Comparison of ENCODE assay signal across 8 cellular contexts in the genomic region with DNA sequence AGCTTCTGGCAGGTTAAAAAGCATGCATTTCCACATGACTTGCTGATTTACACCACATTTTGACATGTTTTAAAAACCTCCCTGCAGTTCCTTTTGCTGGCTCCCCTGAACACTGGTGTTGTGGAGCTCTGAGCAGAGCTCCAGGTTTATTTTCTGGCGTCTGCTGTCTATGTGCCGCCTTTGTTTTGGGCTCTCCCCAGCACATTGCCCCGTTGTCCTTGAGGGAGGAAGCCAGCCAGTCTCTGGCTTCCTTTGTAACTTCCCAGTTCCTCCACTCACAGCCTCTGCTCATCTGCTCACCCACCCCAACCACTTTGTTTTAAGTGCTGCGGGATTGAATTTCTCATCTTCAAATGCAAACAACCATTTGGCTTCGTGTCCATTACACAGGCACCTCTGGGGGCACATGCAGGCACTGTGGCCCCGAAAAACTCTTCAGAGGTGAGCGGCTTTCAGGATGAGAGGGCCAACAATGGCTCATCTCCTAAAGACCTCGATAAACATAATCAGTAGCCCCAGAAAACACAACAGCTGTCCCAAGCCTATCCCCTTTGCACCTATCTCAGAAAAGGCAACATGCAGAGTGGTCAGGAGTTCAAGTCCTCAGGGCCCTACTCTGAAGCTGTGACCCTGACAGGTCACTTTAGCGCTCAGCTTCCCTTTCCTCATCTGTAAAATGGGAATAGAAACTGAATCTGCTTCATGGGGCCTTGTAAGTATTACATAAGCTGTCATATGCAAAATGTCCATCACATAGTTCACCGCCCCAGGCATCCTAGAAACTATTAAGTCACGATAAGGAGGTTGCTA. TPM values are rescaled to one million over a fixed set of nuclear protein-coding genes. Genes with fewer than 3 reads are reported as not detected.
A peak's percentile ranks its signal among the peaks of the same experiment; 100 is the strongest.
DNase-seq lines count a peak whose midpoint lies in the region; ATAC-seq and TF ChIP-seq lines count a peak whose summit lies in the region.

No MANE protein-coding gene starts in this region.

- POLR2A ChIA-PET in PC-9 (lab: Charles Lee; ENCODE audit: unreplicated experiment): no interaction called here

- H3K4me1 ChIP-seq in DND-41 (ENCODE audit: insufficient read depth, low read length) (peaks cover 55% of the 10 kb centered on the region), PC-9 (replicated peaks; ENCODE audit: insufficient read depth) (peaks cover 22% of the 10 kb centered on the region), thymus (ENCODE audit: control insufficient read depth, insufficient read depth, low read length) (peaks cover 18% of the 10 kb centered on the region)

- H3K4me3 Mint-ChIP-seq in dendritic cell treated with granulocyte-macrophage colony-stimulating factor and Interleukin-4, amounts not matched to agents 40 ng/mL and 50 ng/mL, for 4 days: peak overlapping the region; percentile 67

- H4K20me1 ChIP-seq in DND-41 (ENCODE audit: insufficient read depth, low read length) (peaks cover 26% of the 10 kb centered on the region; the same call in 1 of the 2 replicates), PC-9 (ENCODE audit: insufficient read depth) (peaks cover 23% of the 10 kb centered on the region)

- H3K27me3 Mint-ChIP-seq in dendritic cell treated with granulocyte-macrophage colony-stimulating factor and Interleukin-4, amounts not matched to agents 40 ng/mL and 50 ng/mL, for 4 days: peaks cover 2% of the 10 kb centered on the region

- peak overlapping the region; percentile 80 for H3K9ac ChIP-seq in DND-41 (ENCODE audit: low read depth, low read length)

- ATAC-seq in DND-41 (ENCODE audit: insufficient read depth, low read depth): no peak
- ATAC-seq in GM19438 (IDR thresholded peaks at IDR 0.05; ENCODE audit: low read depth, unreplicated experiment): peak; percentile 26
- ATAC-seq in HG03460 (IDR thresholded peaks at IDR 0.05; ENCODE audit: unreplicated experiment): peak; percentile 28

- no peaks in the 10 kb centered on the region for H3K9me3 Mint-ChIP-seq in dendritic cell treated with granulocyte-macrophage colony-stimulating factor and Interleukin-4, amounts not matched to agents 40 ng/mL and 50 ng/mL, for 4 days

- H3K79me2 ChIP-seq in DND-41 (ENCODE audit: insufficient read depth, low read length) (peaks cover 34% of the 10 kb centered on the region), PC-9 (ENCODE audit: low read depth) (peaks cover 31% of the 10 kb centered on the region)

- peak overlapping the region; percentile 97 for H3K27ac Mint-ChIP-seq in dendritic cell treated with granulocyte-macrophage colony-stimulating factor and Interleukin-4, amounts not matched to agents 40 ng/mL and 50 ng/mL, for 4 days

- H3K4me1 Mint-ChIP-seq in dendritic cell treated with granulocyte-macrophage colony-stimulating factor and Interleukin-4, amounts not matched to agents 40 ng/mL and 50 ng/mL, for 4 days (ENCODE audit: low read depth): peaks cover 51% of the 10 kb centered on the region

- TF ChIP-seq CTCF in DND-41 (IDR thresholded peaks at IDR 0.05; ENCODE audit: borderline replicate concordance, extremely low read depth, low read length, poor library complexity, severe bottlenecking): no peak
- TF ChIP-seq CTCF in PC-9 (conservative IDR thresholded peaks at IDR 0.05): no peak

- no peaks in the 10 kb centered on the region for H3K36me3 ChIP-seq in DND-41 (ENCODE audit: insufficient read depth, low read length)
- H3K36me3 ChIP-seq in PC-9 (ENCODE audit: low read depth): no peaks in the 10 kb centered on the region
- H3K36me3 ChIP-seq in thymus (ENCODE audit: control insufficient read depth, insufficient read depth): no peaks in the 10 kb centered on the region

- H3K4me3 ChIP-seq in DND-41 (ENCODE audit: low read depth in 1 of 2, low read length in 2 of 2) (peak overlapping the region in 1 of 2 experiments; percentile 91; a peak in 2 of 4 replicates), PC-9 (peak overlapping the region; percentile 45; the same call in 1 of the 2 replicates), thymus (ENCODE audit: low read length) (peak overlapping the region; percentile 59)

- H3K4me2 ChIP-seq in DND-41 (ENCODE audit: insufficient read depth, low read length): peak overlapping the region; percentile 75
- peak overlapping the region; percentile 73 for H3K4me2 ChIP-seq in PC-9

- DNase-seq in DND-41: no peak
- peak in 1 of 2 experiments; percentile 5 for DNase-seq in PC-9
- DNase-seq in lung microvascular endothelial cell (ENCODE audit: low read depth in 2 of 2): peak; percentile 27 to 37
- DNase-seq in NCI-H1930 (lab: John Stamatoyannopoulos, UW): no peak

- peaks cover 14% of the 10 kb centered on the region for H3K36me3 Mint-ChIP-seq in dendritic cell treated with granulocyte-macrophage colony-stimulating factor and Interleukin-4, amounts not matched to agents 40 ng/mL and 50 ng/mL, for 4 days (ENCODE audit: low read depth)

- 49% methylated on average over 11 of the region's 11 CpGs for WGBS in thymus

- CTCF ChIA-PET in PC-9 (lab: Charles Lee): no interaction called here

- H3K27me3 ChIP-seq in DND-41 (ENCODE audit: insufficient read depth, low read length, poor library complexity): no peaks in the 10 kb centered on the region
- no peaks in the 10 kb centered on the region for H3K27me3 ChIP-seq in PC-9 (ENCODE audit: insufficient read depth, low read depth)
- H3K27me3 ChIP-seq in thymus (ENCODE audit: control insufficient read depth, insufficient read depth): no peaks in the 10 kb centered on the region

- peaks cover 12% of the 10 kb centered on the region; the same call in 1 of the 2 replicates for H3F3A ChIP-seq in PC-9 (ENCODE audit: insufficient read depth, low read depth)

- H2AFZ ChIP-seq in DND-41 (ENCODE audit: low read depth, low read length) (peak overlapping the region; percentile 97), PC-9 (peak overlapping the region; percentile 73)

- no peaks in the 10 kb centered on the region for H3K9me2 ChIP-seq in PC-9 (ENCODE audit: insufficient read depth)

- H3K9me3 ChIP-seq in DND-41 (ENCODE audit: insufficient read depth, low read length, severe bottlenecking) (no peaks in the 10 kb centered on the region), PC-9 (ENCODE audit: insufficient read depth, low read depth) (no peaks in the 10 kb centered on the region), thymus (ENCODE audit: control insufficient read depth) (no peaks in the 10 kb centered on the region)

- TSS peak; percentile 84 for BruUV-seq in PC-9 (replicated peaks; lab: Mats Ljungman, UMichigan)

- H3K27ac ChIP-seq in DND-41 (ENCODE audit: low read length) (peak overlapping the region; percentile 45; the same call in 1 of the 2 replicates), PC-9 (no peak overlapping the region), thymus (ENCODE audit: low read depth) (peak overlapping the region; percentile 89)

- intact Hi-C loops in PC-9 (cut with micrococcal nuclease; ENCODE audit: unreplicated experiment): loop anchor here (2.0 to 10.0 kb wide), 4 partner anchors 127 to 280 kb away; no protein-coding TSS in a partner anchor
- intact Hi-C loops in dendritic cell treated with granulocyte-macrophage colony-stimulating factor and Interleukin-4, amounts not matched to agents 40 ng/mL and 50 ng/mL, for 4 days (cut with micrococcal nuclease): loop anchor here (5.0 kb wide), 2 partner anchors 52 to 68 kb away; no protein-coding TSS in a partner anchor

RNA-seq across cellular contexts. Expression of a gene that starts 1.4 kb away (rescaled TPM):
- total RNA-seq in PC-9 (2021): 25.7 and 31.8 TPM in 2 replicates
- 13.9 and 16.5 TPM in 2 replicates for total RNA-seq in lung microvascular endothelial cell
- 32.4 TPM for polyA plus RNA-seq in thymus

Comparison
In these comparisons a context has a peak if more than half of its experiments do, and no peak if none do; other contexts are left out.
1. DNase-seq: peak in lung microvascular endothelial cell (2 of 2); none in DND-41 (single experiment) and NCI-H1930 (0 of 2).